ENCODE assay signal across 16 cellular contexts in genomic region chr9:91886433-91887031, GRCh38.
DNase-seq lines count a peak whose midpoint lies in the region; ATAC-seq and TF ChIP-seq lines count a peak whose summit lies in the region.
"Had no signal": no experiment of that assay in that cellular context is flagged by ENCODE, and none has a peak within 500 bp of the region (broad histone marks: within the 10 kb centered on the region; RNA-seq: fewer than 3 reads in every experiment).

No MANE protein-coding gene starts in this region.

- H3K79me2 ChIP-seq in mammary epithelial cell (ENCODE audit: insufficient read depth, low read length), result no peaks in the 10 kb centered on the region
- H3K79me2 ChIP-seq in mesendoderm (ENCODE audit: control insufficient read depth, insufficient read depth, low read length), result peaks cover 26% of the 10 kb centered on the region

- intact Hi-C loops in breast epithelium (cut with DNase I; ENCODE audit: low total_unique reads) (no loop called here), mammary epithelial cell (cut with micrococcal nuclease) (no loop called here), upper lobe of right lung (cut with DNase I) (no loop called here)

- H3K9me3 ChIP-seq in breast epithelium (no peaks in the 10 kb centered on the region), mammary epithelial cell (replicated peaks; ENCODE audit: insufficient read depth, low read length) (no peaks in the 10 kb centered on the region), ectodermal cell (ENCODE audit: control insufficient read depth, low read length) (no peaks in the 10 kb centered on the region), upper lobe of right lung (no peaks in the 10 kb centered on the region)
- no peaks in the 10 kb centered on the region for H3K9me3 ChIP-seq in effector memory CD4-positive, alpha-beta T cell (ENCODE audit: control insufficient read depth, low read length)

- H3K4ac ChIP-seq in mesendoderm (ENCODE audit: low read depth, low read length), result peak overlapping the region; percentile 96

- H3K4me3 Mint-ChIP-seq in T-helper 2 cell treated with Interferon-gamma antibody and Interleukin-4, amounts not matched to agents 5 μg/mL and 100 μg/mL, for 36 hours, result no peak overlapping the region

- no peak for TF ChIP-seq CTCF in breast epithelium (IDR thresholded peaks at IDR 0.05)
- no peak for TF ChIP-seq CTCF in mammary epithelial cell (conservative IDR thresholded peaks at IDR 0.05 in 1 of 2, IDR thresholded peaks at IDR 0.05 in 1 of 2; ENCODE audit: extremely low read depth in 1 of 2, insufficient read depth in 1 of 2, low read depth in 1 of 2, low read length in 2 of 2)
- no peak for TF ChIP-seq CTCF in upper lobe of right lung (IDR thresholded peaks at IDR 0.05)

- H3K18ac ChIP-seq in mesendoderm (ENCODE audit: low read length), result peak overlapping the region; percentile 81

- H3K4me3 ChIP-seq in breast epithelium (peak overlapping the region in 2 of 3 donors; percentile 30 to 52), mammary epithelial cell (replicated peaks in 1 of 3; ENCODE audit: insufficient read depth in 1 of 3, low read depth in 2 of 3, low read length in 3 of 3) (no peak overlapping the region), ectodermal cell (ENCODE audit: insufficient read depth, low read depth, low read length) (peak overlapping the region; percentile 11), mesendoderm (ENCODE audit: low read length) (no peak overlapping the region), upper lobe of right lung (no peak overlapping the region)
- no peak overlapping the region for H3K4me3 ChIP-seq in effector memory CD4-positive, alpha-beta T cell (ENCODE audit: insufficient read depth, low read depth, low read length, poor library complexity, severe bottlenecking)

- H3K27ac ChIP-seq in breast epithelium (peak overlapping the region in 1 of 2 donors; percentile 76), mammary epithelial cell (ENCODE audit: insufficient read depth, low read depth, low read length) (no peak overlapping the region), ectodermal cell (ENCODE audit: insufficient read depth, low read depth, low read length, poor library complexity, severe bottlenecking) (peak overlapping the region; percentile 97), mesendoderm (ENCODE audit: low read depth, low read length) (peak overlapping the region; percentile 73), upper lobe of right lung (no peak overlapping the region)
- no peak overlapping the region for H3K27ac ChIP-seq in effector memory CD4-positive, alpha-beta T cell (ENCODE audit: insufficient read depth, low read length, poor library complexity, severe bottlenecking)
- H3K27ac ChIP-seq: C4-2B had no signal

- peaks cover 38% of the 10 kb centered on the region for H3K27me3 Mint-ChIP-seq in T-helper 2 cell treated with Interferon-gamma antibody and Interleukin-4, amounts not matched to agents 5 μg/mL and 100 μg/mL, for 36 hours (ENCODE audit: low read depth)

- DNase-seq in breast epithelium (ENCODE audit: low spot score in 2 of 2) (no peak), mammary epithelial cell (no peak), mesendoderm (peak; percentile 82), upper lobe of right lung (no peak), COLO829 (ENCODE audit: low spot score) (no peak)
- DNase-seq in T-helper 2 cell treated with Interferon-gamma antibody and Interleukin-4, amounts not matched to agents 5 μg/mL and 100 μg/mL, for 36 hours (ENCODE audit: low spot score), result no peak
- DNase-seq in effector memory CD4-positive, alpha-beta T cell, result no peak
- DNase-seq: DMS153; NCI-H1436; SHP77; stimulated activated CD4-positive, alpha-beta T cell treated with anti-CD3 and anti-CD28 coated beads, Interleukin-15, amount 100 ng/mL, for 24 hours; stimulated activated naive CD4-positive, alpha-beta T cell; T-helper 2 cell had no signal

- H3K27ac Mint-ChIP-seq in T-helper 2 cell treated with Interferon-gamma antibody and Interleukin-4, amounts not matched to agents 5 μg/mL and 100 μg/mL, for 36 hours, result no peak overlapping the region

- peak overlapping the region; percentile 87 for H3K56ac ChIP-seq in mesendoderm (ENCODE audit: low read length)

- H3K27me3 ChIP-seq in breast epithelium (no peaks in the 10 kb centered on the region), mammary epithelial cell (ENCODE audit: insufficient read depth, low read length) (peaks cover 2% of the 10 kb centered on the region), ectodermal cell (ENCODE audit: control insufficient read depth, insufficient read depth, low read length, poor library complexity, severe bottlenecking) (no peaks in the 10 kb centered on the region), mesendoderm (ENCODE audit: insufficient read depth, low read length, poor library complexity) (no peaks in the 10 kb centered on the region), upper lobe of right lung (no peaks in the 10 kb centered on the region)
- no peaks in the 10 kb centered on the region for H3K27me3 ChIP-seq in effector memory CD4-positive, alpha-beta T cell (replicated peaks; ENCODE audit: control insufficient read depth, insufficient read depth, low read length, poor library complexity, severe bottlenecking)

- H4K8ac ChIP-seq in mesendoderm (ENCODE audit: low read depth, low read length), result no peak overlapping the region

- CTCF ChIA-PET in mammary epithelial cell (lab: Charles Lee; ENCODE audit: low non-redundant PET), result no interaction called here

- in situ Hi-C loops in mammary epithelial cell (cut with MboI; ENCODE audit: low sequenced_read_pairs in 2 of 2), result loop anchor here in 1 of 2 donors (25.0 kb wide), 1 partner anchor 124 kb away; no protein-coding TSS in a partner anchor

- H3K4me2 ChIP-seq in mammary epithelial cell (ENCODE audit: insufficient read depth, low read depth, low read length), result no peak overlapping the region
- peak overlapping the region; percentile 19 for H3K4me2 ChIP-seq in mesendoderm (ENCODE audit: low read length)

- 95% methylated on average over 12 of the region's 30 CpGs for WGBS in mammary epithelial cell (ENCODE audit: low coverage, missing lambda C conversion rate)
- WGBS in ectodermal cell, 2 experiments, result 10 to 11% methylated on average over 29 to 30 of the region's 30 CpGs
- no CpG with 5 or more reads among the region's 30 CpGs for WGBS in mesendoderm (ENCODE audit: extremely low coverage, insufficient coverage, low lambda C conversion rate)

- no peak for TF ChIP-seq POLR2A in breast epithelium (IDR thresholded peaks at IDR 0.05)

- no peaks in the 10 kb centered on the region for H3K36me3 ChIP-seq in breast epithelium
- H3K36me3 ChIP-seq in mammary epithelial cell (ENCODE audit: insufficient read depth, low read length), result no peaks in the 10 kb centered on the region
- H3K36me3 ChIP-seq in ectodermal cell (ENCODE audit: control insufficient read depth, insufficient read depth, low read length), result no peaks in the 10 kb centered on the region
- peaks cover 1% of the 10 kb centered on the region for H3K36me3 ChIP-seq in mesendoderm (ENCODE audit: control insufficient read depth, insufficient read depth, low read length)
- H3K36me3 ChIP-seq in upper lobe of right lung, result no peaks in the 10 kb centered on the region
- no peaks in the 10 kb centered on the region for H3K36me3 ChIP-seq in effector memory CD4-positive, alpha-beta T cell (ENCODE audit: control insufficient read depth, insufficient read depth, low read length)

- H3K79me1 ChIP-seq in mesendoderm (ENCODE audit: low read length), result peaks cover 26% of the 10 kb centered on the region

- H2AFZ ChIP-seq in mammary epithelial cell (ENCODE audit: low read depth, low read length), result no peak overlapping the region

- H3K9ac ChIP-seq in mammary epithelial cell (ENCODE audit: insufficient read depth, low read length) (no peak overlapping the region), mesendoderm (ENCODE audit: low read length) (peak overlapping the region; percentile 65)

- H3K36me3 Mint-ChIP-seq in T-helper 2 cell treated with Interferon-gamma antibody and Interleukin-4, amounts not matched to agents 5 μg/mL and 100 μg/mL, for 36 hours (ENCODE audit: low read depth), result no peaks in the 10 kb centered on the region

- H3K4me1 ChIP-seq in breast epithelium (no peaks in the 10 kb centered on the region), mammary epithelial cell (ENCODE audit: insufficient read depth, low read length) (no peaks in the 10 kb centered on the region), ectodermal cell (ENCODE audit: control insufficient read depth, insufficient read depth, low read length) (peaks cover 55% of the 10 kb centered on the region), mesendoderm (ENCODE audit: control insufficient read depth, low read depth, low read length) (peaks cover 27% of the 10 kb centered on the region), upper lobe of right lung (peaks cover 6% of the 10 kb centered on the region)
- no peaks in the 10 kb centered on the region for H3K4me1 ChIP-seq in effector memory CD4-positive, alpha-beta T cell (ENCODE audit: control insufficient read depth, insufficient read depth, low read length, poor library complexity, severe bottlenecking)

- H2AK5ac ChIP-seq in mesendoderm (ENCODE audit: low read length), result peak overlapping the region; percentile 60

- peak; percentile 23 for ATAC-seq in upper lobe of right lung
- ATAC-seq: activated CD4-positive, CD25-positive, alpha-beta regulatory T cell treated with anti-CD3 and anti-CD28 coated beads, Interleukin-2, amount 50 U/mL, for 24 hours had no signal

- H3K4me1 Mint-ChIP-seq in T-helper 2 cell treated with Interferon-gamma antibody and Interleukin-4, amounts not matched to agents 5 μg/mL and 100 μg/mL, for 36 hours (ENCODE audit: low read depth), result no peaks in the 10 kb centered on the region

- dilution Hi-C loops in mammary epithelial cell (cut with HindIII; ENCODE audit: low sequenced_read_pairs), result no loop called here

- no peaks in the 10 kb centered on the region for H3K9me3 Mint-ChIP-seq in T-helper 2 cell treated with Interferon-gamma antibody and Interleukin-4, amounts not matched to agents 5 μg/mL and 100 μg/mL, for 36 hours

- peak overlapping the region; percentile 5 for H2BK120ac ChIP-seq in mesendoderm (ENCODE audit: low read depth, low read length)

- H4K20me1 ChIP-seq in mammary epithelial cell (ENCODE audit: insufficient read depth, low read length), result no peaks in the 10 kb centered on the region

- no peak overlapping the region for H2BK15ac ChIP-seq in mesendoderm (replicated peaks; ENCODE audit: low read depth)

- no TSS peak for BruUV-seq in mammary epithelial cell (replicated peaks; lab: Mats Ljungman, UMichigan)

- H4K5ac ChIP-seq in mesendoderm (ENCODE audit: low read length), result no peak overlapping the region

- peak overlapping the region; percentile 53 for H3K23ac ChIP-seq in mesendoderm (ENCODE audit: low read length)

- H2BK5ac ChIP-seq in mesendoderm (ENCODE audit: low read length), result peak overlapping the region; percentile 77

Comparison
In these comparisons a context has a peak if more than half of its experiments do, and no peak if none do; other contexts are left out.
1. H3K4me3 ChIP-seq: peak in breast epithelium (2 of 3) and ectodermal cell (single experiment); none in mammary epithelial cell (0 of 3), mesendoderm (single experiment), upper lobe of right lung (single experiment) and effector memory CD4-positive, alpha-beta T cell (single experiment).
2. H3K27ac ChIP-seq: peak in ectodermal cell (single experiment) and mesendoderm (single experiment); none in mammary epithelial cell (single experiment), upper lobe of right lung (single experiment) and effector memory CD4-positive, alpha-beta T cell (single experiment).